Comparison of ENCODE assay signal across 18 cellular contexts in the genomic region with DNA sequence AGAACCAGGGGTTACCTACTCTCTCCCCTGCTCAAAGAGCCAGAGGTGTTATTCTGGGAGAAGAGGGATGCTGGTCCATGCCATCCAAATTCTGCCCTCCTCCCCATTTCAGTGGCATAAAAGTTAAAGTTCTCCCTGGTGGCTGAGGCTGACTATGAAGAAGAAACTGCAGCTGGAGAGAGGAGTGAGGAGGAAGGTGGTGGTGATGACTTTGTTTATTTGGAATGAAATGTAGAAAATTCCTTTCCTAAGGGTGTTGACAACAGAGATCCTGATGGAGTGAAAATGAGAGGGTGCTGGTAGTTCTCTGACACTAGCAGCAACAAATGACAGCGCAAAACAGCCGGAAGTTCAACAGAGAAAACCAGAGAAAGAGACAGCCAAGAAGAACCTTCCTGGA.
DNase-seq lines count a peak whose midpoint lies in the region; ATAC-seq, FAIRE-seq and TF ChIP-seq lines count a peak whose summit lies in the region.
"Had no signal": no experiment of that assay in that cellular context is flagged by ENCODE, and none has a peak within 500 bp of the region (broad histone marks: within the 10 kb centered on the region; RNA-seq: fewer than 3 reads in every experiment).

No MANE protein-coding gene starts in this region.

- no peaks in the 10 kb centered on the region for H3K27me3 ChIP-seq in breast epithelium
- H3K27me3 ChIP-seq in keratinocyte (ENCODE audit: control insufficient read depth, extremely low read depth, insufficient read depth, low read length), result no peaks in the 10 kb centered on the region
- no peaks in the 10 kb centered on the region for H3K27me3 ChIP-seq in stomach smooth muscle (ENCODE audit: control insufficient read depth in 1 of 2, insufficient read depth in 2 of 2, low read length in 2 of 2)

- POLR2A ChIA-PET in MCF 10A (lab: Yijun Ruan, JAX), result interaction anchor here (0.6 to 1.8 kb wide), 5 partner anchors 16 to 1655 kb away, joined by 3 to 7 read pairs (median 3); a partner anchor contains a TSS

- intact Hi-C loops in MCF 10A (cut with micrococcal nuclease), result no loop called here
- intact Hi-C loops in breast epithelium (cut with DNase I; ENCODE audit: low total_unique reads), result no loop called here

- ATAC-seq in HG03095 (IDR thresholded peaks at IDR 0.05; ENCODE audit: unreplicated experiment), result no peak
- ATAC-seq in HG03571 (IDR thresholded peaks at IDR 0.05; ENCODE audit: unreplicated experiment), result no peak
- ATAC-seq: GM23338, T-helper 17 cell had no signal

- H3K27ac ChIP-seq in breast epithelium, result peak overlapping the region in 1 of 2 donors; percentile 11
- no peak overlapping the region for H3K27ac ChIP-seq in keratinocyte (ENCODE audit: control insufficient read depth, insufficient read depth, low read length)
- H3K27ac ChIP-seq in stomach smooth muscle (ENCODE audit: low read length), result peak overlapping the region; percentile 24

- peaks cover 28% of the 10 kb centered on the region for H3K36me3 Mint-ChIP-seq in MCF 10A (ENCODE audit: insufficient read depth, unreplicated experiment)

- no peak overlapping the region for H3K9ac ChIP-seq in keratinocyte (ENCODE audit: control insufficient read depth, extremely low read depth, insufficient read depth, low read length)
- H3K9ac ChIP-seq in stomach smooth muscle (ENCODE audit: low read length in 2 of 2), result no peak overlapping the region

- dilution Hi-C loops in keratinocyte (cut with MboI; ENCODE audit: extremely low pct_ligation_motif_present, low sequenced_read_pairs), result no loop called here

- no peaks in the 10 kb centered on the region for H3K36me3 ChIP-seq in breast epithelium
- no peaks in the 10 kb centered on the region for H3K36me3 ChIP-seq in keratinocyte (ENCODE audit: control insufficient read depth in 2 of 2, extremely low read depth in 1 of 2, insufficient read depth in 2 of 2, low read length in 2 of 2)
- peaks cover 0 to 8% of the 10 kb centered on the region in 2 donors for H3K36me3 ChIP-seq in stomach smooth muscle (ENCODE audit: control insufficient read depth in 2 of 2, insufficient read depth in 2 of 2, low read length in 2 of 2)

- no peaks in the 10 kb centered on the region for H3K27me3 Mint-ChIP-seq in MCF 10A (ENCODE audit: insufficient read depth, unreplicated experiment)
- H3K27me3 Mint-ChIP-seq: T-helper 17 cell, type B pancreatic cell had no signal

- CTCF ChIA-PET in MCF 10A (lab: Yijun Ruan, JAX), result interaction anchor here (0.5 to 2.5 kb wide), 10 partner anchors 15 to 1983 kb away, joined by 3 to 11 read pairs (median 6); a partner anchor contains a TSS

- DNase-seq in MCF 10A (ENCODE audit: unreplicated experiment) (no peak), breast epithelium (ENCODE audit: low spot score in 2 of 2) (no peak), amniotic epithelial cell (ENCODE audit: low read depth) (peak; percentile 87), keratinocyte (ENCODE audit: low read depth, low spot score) (no peak), SW 1271 (lab: John Stamatoyannopoulos, UW) (no peak)
- DNase-seq: 8988T; activated CD4-positive, alpha-beta T cell treated with anti-CD3 and anti-CD28 coated beads, Interleukin-2, amount 50 U/mL, for 1 hour; activated effector memory CD4-positive, alpha-beta T cell treated with anti-CD3 and anti-CD28 coated beads, Interleukin-2, amount 50 U/mL, for 16 hours; caudate nucleus; MM.1S; NCI-H2171; stimulated activated CD4-positive, alpha-beta T cell treated with anti-CD3 and anti-CD28 coated beads, Interleukin-15, amount 100 ng/mL, for 24 hours; T-helper 17 cell had no signal

- no peaks in the 10 kb centered on the region for H4K20me1 ChIP-seq in keratinocyte (ENCODE audit: control insufficient read depth, extremely low read depth, insufficient read depth, low read length)

- no peak for TF ChIP-seq CTCF in MCF 10A (IDR thresholded peaks at IDR 0.05; ENCODE audit: unreplicated experiment)
- TF ChIP-seq CTCF in breast epithelium (IDR thresholded peaks at IDR 0.05), result no peak
- no peak for TF ChIP-seq CTCF in keratinocyte (optimal IDR thresholded peaks at IDR 0.05 in 1 of 3, IDR thresholded peaks at IDR 0.05 in 1 of 3, conservative IDR thresholded peaks at IDR 0.05 in 1 of 3; ENCODE audit: extremely low read depth in 1 of 3, insufficient read depth in 2 of 3, low read length in 3 of 3)

- H3K4me1 ChIP-seq in breast epithelium, result no peaks in the 10 kb centered on the region
- peaks cover 8% of the 10 kb centered on the region for H3K4me1 ChIP-seq in keratinocyte (ENCODE audit: control insufficient read depth, extremely low read depth, insufficient read depth, low read length)
- peaks cover 5% of the 10 kb centered on the region for H3K4me1 ChIP-seq in stomach smooth muscle (ENCODE audit: control insufficient read depth, insufficient read depth, low read length)

- no peaks in the 10 kb centered on the region for H3K9me3 Mint-ChIP-seq in MCF 10A (ENCODE audit: unreplicated experiment)
- H3K9me3 Mint-ChIP-seq: GM23338, type B pancreatic cell had no signal

- H3K9me1 ChIP-seq in keratinocyte (ENCODE audit: control insufficient read depth, extremely low read depth, insufficient read depth, low read length), result no peaks in the 10 kb centered on the region

- H3K4me3 ChIP-seq in breast epithelium (no peak overlapping the region), keratinocyte (ENCODE audit: control insufficient read depth in 2 of 3, extremely low read depth in 1 of 3, insufficient read depth in 2 of 3, low read depth in 1 of 3, low read length in 3 of 3) (no peak overlapping the region), stomach smooth muscle (ENCODE audit: low read length in 2 of 2) (no peak overlapping the region)
- H3K4me3 ChIP-seq: GM23338 had no signal

- peak overlapping the region; percentile 42 for H3K27ac Mint-ChIP-seq in MCF 10A (ENCODE audit: low read depth, unreplicated experiment)
- H3K27ac Mint-ChIP-seq: GM23338, T-helper 17 cell, type B pancreatic cell had no signal

- H3K4me1 Mint-ChIP-seq in MCF 10A (ENCODE audit: insufficient read depth, unreplicated experiment), result peaks cover 15% of the 10 kb centered on the region

- H2AFZ ChIP-seq in keratinocyte (ENCODE audit: control insufficient read depth, low read length), result no peak overlapping the region
- H2AFZ ChIP-seq: GM23338 had no signal

- no TSS peak for BruUV-seq in MCF 10A (replicated peaks; lab: Mats Ljungman, UMichigan)

- H3K9me3 ChIP-seq in breast epithelium, result no peaks in the 10 kb centered on the region
- H3K9me3 ChIP-seq in keratinocyte (ENCODE audit: control insufficient read depth, low read depth, low read length), result no peaks in the 10 kb centered on the region
- no peaks in the 10 kb centered on the region for H3K9me3 ChIP-seq in stomach smooth muscle (ENCODE audit: control insufficient read depth in 2 of 2, low read length in 2 of 2)

- no peak overlapping the region for H3K4me3 Mint-ChIP-seq in MCF 10A (ENCODE audit: unreplicated experiment)
- H3K4me3 Mint-ChIP-seq: GM23338, T-helper 17 cell, type B pancreatic cell had no signal

- no peaks in the 10 kb centered on the region for H3K79me2 ChIP-seq in keratinocyte (ENCODE audit: control insufficient read depth, insufficient read depth, low read length)

- H3K4me2 ChIP-seq in keratinocyte (ENCODE audit: control insufficient read depth, extremely low read depth, insufficient read depth, low read depth, low read length), result peak overlapping the region; percentile 4
- H3K4me2 ChIP-seq: GM23338 had no signal

- no peak for TF ChIP-seq POLR2A in breast epithelium (IDR thresholded peaks at IDR 0.05)

- no peak for FAIRE-seq in keratinocyte (lab: Jason Lieb, UNC)
